ENCODE assay signal across 19 cellular contexts in genomic region chr2:235727891-235728380, GRCh38.
A peak's percentile ranks its signal among the peaks of the same experiment; 100 is the strongest.
DNase-seq lines count a peak whose midpoint lies in the region; ATAC-seq, FAIRE-seq and TF ChIP-seq lines count a peak whose summit lies in the region.
"Had no signal": no experiment of that assay in that cellular context is flagged by ENCODE, and none has a peak within 500 bp of the region (broad histone marks: within the 10 kb centered on the region; RNA-seq: fewer than 3 reads in every experiment).

No MANE protein-coding gene starts in this region.

- H3K36me3 Mint-ChIP-seq in glutamatergic neuron (ENCODE audit: unreplicated experiment) = no peaks in the 10 kb centered on the region
- H3K36me3 Mint-ChIP-seq: CD4-positive, alpha-beta memory T cell had no signal

- no peak for ATAC-seq in HepG2
- no peak for ATAC-seq in right lobe of liver
- ATAC-seq in aorta (ENCODE audit: low FRiP score) = no peak

- H3K27ac ChIP-seq in HepG2 (ENCODE audit: extremely low read length, insufficient read depth, low read length) (no peak overlapping the region), right lobe of liver (no peak overlapping the region), PC-9 (no peak overlapping the region), temporal lobe (ENCODE audit: low read depth, low read length) (peak overlapping the region; percentile 25), SK-N-SH (ENCODE audit: low read depth in 2 of 2, low read length in 1 of 2) (no peak overlapping the region), aorta (ENCODE audit: low read depth in 1 of 2, low read length in 2 of 2) (no peak overlapping the region)
- H3K27ac ChIP-seq: C4-2B had no signal

- H3K27me3 ChIP-seq in HepG2 (ENCODE audit: control insufficient read depth in 1 of 2, insufficient read depth in 2 of 2, low read length in 2 of 2) (no peaks in the 10 kb centered on the region), right lobe of liver (no peaks in the 10 kb centered on the region), PC-9 (ENCODE audit: insufficient read depth, low read depth) (no peaks in the 10 kb centered on the region), SK-N-SH (ENCODE audit: insufficient read depth) (no peaks in the 10 kb centered on the region), aorta (ENCODE audit: control insufficient read depth in 1 of 2, insufficient read depth in 2 of 2, low read length in 1 of 2) (no peaks in the 10 kb centered on the region)
- H3K27me3 ChIP-seq: BE2C had no signal

- TF ChIP-seq EP300 in HepG2 (IDR thresholded peaks at IDR 0.05; ENCODE audit: low read depth in 2 of 2, low read length in 2 of 2) (no peak), HepG2 (CRISPR knock-in tag; IDR thresholded peaks at IDR 0.05; ENCODE audit: borderline replicate concordance) (no peak), SK-N-SH (IDR thresholded peaks at IDR 0.05; ENCODE audit: borderline replicate concordance in 1 of 2, low read depth in 1 of 2, low read length in 1 of 2) (no peak)

- peak overlapping the region; percentile 76 for H3K27ac Mint-ChIP-seq in glutamatergic neuron (ENCODE audit: unreplicated experiment)
- H3K27ac Mint-ChIP-seq: HFFc6 had no signal

- no peaks in the 10 kb centered on the region for H3K9me2 ChIP-seq in PC-9 (ENCODE audit: insufficient read depth)
- H3K9me2 ChIP-seq in SK-N-SH = no peaks in the 10 kb centered on the region

- no peak overlapping the region for H3K4me3 ChIP-seq in HepG2 (replicated peaks in 1 of 3; ENCODE audit: insufficient read depth in 1 of 3, low read depth in 2 of 3, low read length in 3 of 3)
- H3K4me3 ChIP-seq in right lobe of liver = no peak overlapping the region
- no peak overlapping the region for H3K4me3 ChIP-seq in PC-9
- no peak overlapping the region for H3K4me3 ChIP-seq in SK-N-SH (ENCODE audit: low read depth in 2 of 2, low read length in 1 of 2)
- H3K4me3 ChIP-seq in aorta (ENCODE audit: low read length in 2 of 2) = no peak overlapping the region

- no peak for DNase-seq in HepG2 (ENCODE audit: low spot score)
- no peak for DNase-seq in right lobe of liver
- DNase-seq in PC-9 = no peak
- no peak for DNase-seq in glutamatergic neuron
- no peak for DNase-seq in SK-N-SH
- DNase-seq in cerebellum (ENCODE audit: low spot score) = no peak
- no peak for DNase-seq in aorta
- DNase-seq: ACHN; BE2C; CD4-positive, alpha-beta memory T cell; COR-L47; DND-41; GDM1; HCEC 1CT; HFFc6 had no signal

- H3K4me1 ChIP-seq in HepG2 (ENCODE audit: insufficient read depth, low read length) (peaks cover 19% of the 10 kb centered on the region), right lobe of liver (peaks cover 0 to 25% (median 0%) of the 10 kb centered on the region in 4 donors), PC-9 (replicated peaks; ENCODE audit: insufficient read depth) (peaks cover 34% of the 10 kb centered on the region), SK-N-SH (ENCODE audit: control insufficient read depth in 1 of 2, insufficient read depth in 2 of 2, low read depth in 1 of 2, low read length in 1 of 2) (peaks cover 0 to 31% of the 10 kb centered on the region in 2 experiments; a peak in 1 of 4 replicates), aorta (ENCODE audit: control insufficient read depth in 1 of 2, insufficient read depth in 2 of 2, low read length in 2 of 2) (no peaks in the 10 kb centered on the region)

- peaks cover 8% of the 10 kb centered on the region for H3K27me3 Mint-ChIP-seq in glutamatergic neuron (ENCODE audit: unreplicated experiment)

- H3K9me3 Mint-ChIP-seq in glutamatergic neuron (ENCODE audit: unreplicated experiment) = peaks cover 8% of the 10 kb centered on the region
- H3K9me3 Mint-ChIP-seq: HFFc6 had no signal

- WGBS in HepG2 (ENCODE audit: low lambda C conversion rate) = 93% methylated on average over 11 of the region's 11 CpGs
- 89% methylated on average over 10 of the region's 11 CpGs for WGBS in right lobe of liver (ENCODE audit: insufficient coverage, low coverage, low lambda C conversion rate, missing lambda C conversion rate)
- 90% methylated on average over 11 of the region's 11 CpGs for WGBS in SK-N-SH (ENCODE audit: low lambda C conversion rate)
- 91 to 92% methylated on average over 11 of the region's 11 CpGs for WGBS in aorta, 2 donors

- 0 out of 2 replicates have a peak, but pooled peaks cover 3% of the 10 kb centered on the region for H4K20me1 ChIP-seq in HepG2 (ENCODE audit: insufficient read depth, low read length)
- H4K20me1 ChIP-seq in PC-9 (ENCODE audit: insufficient read depth) = no peaks in the 10 kb centered on the region; the same call in 1 of the 2 replicates
- no peaks in the 10 kb centered on the region for H4K20me1 ChIP-seq in SK-N-SH (ENCODE audit: insufficient read depth)

- no peak overlapping the region for H3K9ac ChIP-seq in HepG2 (ENCODE audit: insufficient read depth, low read depth, low read length)
- no peak overlapping the region for H3K9ac ChIP-seq in SK-N-SH

- H3K4me3 Mint-ChIP-seq in glutamatergic neuron (ENCODE audit: unreplicated experiment) = peak overlapping the region; percentile 76
- H3K4me3 Mint-ChIP-seq: CD4-positive, alpha-beta memory T cell; HFFc6 had no signal

- intact Hi-C loops in HepG2 (cut with micrococcal nuclease; ENCODE audit: unreplicated experiment) (no loop called here), right lobe of liver (cut with DNase I) (no loop called here), PC-9 (cut with micrococcal nuclease; ENCODE audit: unreplicated experiment) (loop anchor here (5.0 kb wide), 1 partner anchor 56 kb away; no protein-coding TSS in a partner anchor), aorta (cut with DNase I) (no loop called here)

- no peak for FAIRE-seq in HepG2 (lab: Jason Lieb, UNC)
- FAIRE-seq: GM12892, H1 had no signal

- H2AFZ ChIP-seq in HepG2 (ENCODE audit: low read length) = no peak overlapping the region
- H2AFZ ChIP-seq in PC-9 = no peak overlapping the region
- H2AFZ ChIP-seq in SK-N-SH (ENCODE audit: low read depth) = no peak overlapping the region

- H3K9me3 ChIP-seq in HepG2 (ENCODE audit: low read length) (no peaks in the 10 kb centered on the region), right lobe of liver (no peaks in the 10 kb centered on the region), PC-9 (ENCODE audit: insufficient read depth, low read depth) (no peaks in the 10 kb centered on the region), SK-N-SH (no peaks in the 10 kb centered on the region), aorta (ENCODE audit: control insufficient read depth, low read length) (no peaks in the 10 kb centered on the region)
- H3K9me3 ChIP-seq: BE2C had no signal

- TF ChIP-seq POLR2A in HepG2 (IDR thresholded peaks at IDR 0.05; ENCODE audit: insufficient read depth in 1 of 2, low read depth in 2 of 2, low read length in 2 of 2) = no peak
- no peak for TF ChIP-seq POLR2A in right lobe of liver (IDR thresholded peaks at IDR 0.05)

- POLR2A ChIA-PET in HepG2 (lab: Yijun Ruan, JAX) (no interaction called here), PC-9 (lab: Charles Lee; ENCODE audit: unreplicated experiment) (interaction anchor here (0.6 kb wide), 3 partner anchors 19 to 587 kb away, joined by 3 read pairs; no protein-coding TSS in a partner anchor), SK-N-SH (lab: Yijun Ruan, JAX) (no interaction called here)

- TF ChIP-seq CTCF in HepG2 (CRISPR knock-in tag; IDR thresholded peaks at IDR 0.05) = no peak
- no peak for TF ChIP-seq CTCF in right lobe of liver (IDR thresholded peaks at IDR 0.05)
- TF ChIP-seq CTCF in PC-9 (conservative IDR thresholded peaks at IDR 0.05) = no peak
- TF ChIP-seq CTCF in glutamatergic neuron (IDR thresholded peaks at IDR 0.05; ENCODE audit: partially characterized antibody, unreplicated experiment) = no peak
- no peak for TF ChIP-seq CTCF in SK-N-SH (IDR thresholded peaks at IDR 0.05)

- H3K4me1 Mint-ChIP-seq in glutamatergic neuron (ENCODE audit: low read depth, unreplicated experiment) = peaks cover 67% of the 10 kb centered on the region

- CTCF ChIA-PET in HepG2 (lab: Yijun Ruan, JAX; ENCODE audit: low intra/inter-chr PET ratio, low total read pairs) = no interaction called here
- CTCF ChIA-PET in PC-9 (lab: Charles Lee) = interaction anchor here (0.6 kb wide), 1 partner anchor 630 kb away, joined by 4 read pairs; no protein-coding TSS in a partner anchor
- CTCF ChIA-PET in SK-N-SH (lab: Yijun Ruan, JAX) = interaction anchor here (1.0 to 3.4 kb wide), 5 partner anchors 13 to 132 kb away, joined by 3 to 22 read pairs (median 7); no protein-coding TSS in a partner anchor

- in situ Hi-C loops in HepG2 (cut with HindIII; ENCODE audit: extremely low pct_ligation_motif_present, low pct_unique_long_range_greater_than_20kb) = no loop called here

- no TSS peak for BruUV-seq in HepG2 (replicated peaks; lab: Mats Ljungman, UMichigan)
- no TSS peak for BruUV-seq in PC-9 (replicated peaks; lab: Mats Ljungman, UMichigan)

- TF ChIP-seq RAD21 in HepG2 (CRISPR knock-in tag; IDR thresholded peaks at IDR 0.05) = no peak
- TF ChIP-seq RAD21 in SK-N-SH (IDR thresholded peaks at IDR 0.05; ENCODE audit: low read length) = no peak

- H3K79me2 ChIP-seq in HepG2 (ENCODE audit: insufficient read depth, low read length) (no peaks in the 10 kb centered on the region), PC-9 (ENCODE audit: low read depth) (peaks cover 66% of the 10 kb centered on the region), SK-N-SH (ENCODE audit: insufficient read depth) (no peaks in the 10 kb centered on the region)

- H3K36me3 ChIP-seq in HepG2 (replicated peaks in 1 of 2; ENCODE audit: control insufficient read depth in 1 of 2, insufficient read depth in 2 of 2, low read length in 2 of 2) = peaks cover 7 to 15% of the 10 kb centered on the region in 2 experiments
- no peaks in the 10 kb centered on the region for H3K36me3 ChIP-seq in right lobe of liver
- no peaks in the 10 kb centered on the region for H3K36me3 ChIP-seq in PC-9 (ENCODE audit: low read depth)
- no peaks in the 10 kb centered on the region for H3K36me3 ChIP-seq in SK-N-SH (replicated peaks in 1 of 2; ENCODE audit: control insufficient read depth in 1 of 2, insufficient read depth in 2 of 2, low read length in 1 of 2)
- H3K36me3 ChIP-seq in aorta (ENCODE audit: control insufficient read depth in 1 of 2, insufficient read depth in 2 of 2, low read length in 1 of 2) = no peaks in the 10 kb centered on the region
- H3K36me3 ChIP-seq: BE2C had no signal

- no peak overlapping the region for H3K4me2 ChIP-seq in HepG2 (ENCODE audit: low read depth, low read length)
- peak overlapping the region; percentile 55; the same call in 1 of the 2 replicates for H3K4me2 ChIP-seq in PC-9
- H3K4me2 ChIP-seq in SK-N-SH = no peak overlapping the region

- H3F3A ChIP-seq in PC-9 (ENCODE audit: insufficient read depth, low read depth) = peaks cover 23% of the 10 kb centered on the region; the same call in 1 of the 2 replicates
- H3F3A ChIP-seq in SK-N-SH (replicated peaks; ENCODE audit: insufficient read depth) = no peaks in the 10 kb centered on the region

TF ChIP-seq in HepG2, 621 proteins besides CTCF, POLR2A, EP300 and RAD21 (continues in another document):
- no peak for TF ChIP-seq NFKBIZ (CRISPR knock-in tag; IDR thresholded peaks at IDR 0.05)

TF ChIP-seq in SK-N-SH, 30 proteins besides CTCF, POLR2A, EP300 and RAD21 (continues in another document):
- TF ChIP-seq RFX5 (IDR thresholded peaks at IDR 0.05; ENCODE audit: low read length) = no peak
